Comparison of ENCODE assay signal across 19 cellular contexts in genomic region chr4:101050088-101050835, GRCh38.
DNase-seq lines count a peak whose midpoint lies in the region; ATAC-seq and TF ChIP-seq lines count a peak whose summit lies in the region.
"Had no signal": no experiment of that assay in that cellular context is flagged by ENCODE, and none has a peak within 500 bp of the region (broad histone marks: within the 10 kb centered on the region; RNA-seq: fewer than 3 reads in every experiment).

No MANE protein-coding gene starts in this region.

- intact Hi-C loops in activated CD8-positive, alpha-beta T cell treated with anti-CD3 and anti-CD28 coated beads for 36 hours (cut with micrococcal nuclease): no loop called here
- intact Hi-C loops in left ventricle myocardium inferior (cut with micrococcal nuclease): no loop called here

- no peaks in the 10 kb centered on the region for H3K9me2 ChIP-seq in GM23338 (ENCODE audit: insufficient read depth)

- no peak for TF ChIP-seq CTCF in activated CD8-positive, alpha-beta T cell treated with anti-CD3 and anti-CD28 coated beads for 36 hours (IDR thresholded peaks at IDR 0.05)
- TF ChIP-seq CTCF in 22Rv1 (IDR thresholded peaks at IDR 0.05): no peak
- no peak for TF ChIP-seq CTCF in GM23338 (conservative IDR thresholded peaks at IDR 0.05; ENCODE audit: low read depth in 2 of 2)
- no peak for TF ChIP-seq CTCF in neural progenitor cell (IDR thresholded peaks at IDR 0.05)
- no peak for TF ChIP-seq CTCF in left ventricle myocardium inferior (IDR thresholded peaks at IDR 0.05; ENCODE audit: borderline replicate concordance)

- peak; percentile 65 for ATAC-seq in activated CD8-positive, alpha-beta T cell treated with anti-CD3 and anti-CD28 coated beads for 36 hours
- no peak for ATAC-seq in activated CD8-positive, alpha-beta T cell treated with anti-CD3 and anti-CD28 coated beads, Interleukin-2, amount 10 ng/mL, durations not matched to agents 7 days and 5 days
- ATAC-seq in GM23338 (no peak), HG03039 (IDR thresholded peaks at IDR 0.05; ENCODE audit: unreplicated experiment) (no peak)

- H3K9me3 ChIP-seq in neural progenitor cell (ENCODE audit: low read depth): no peaks in the 10 kb centered on the region
- H3K9me3 ChIP-seq in left ventricle myocardium inferior (replicated peaks): no peaks in the 10 kb centered on the region
- H3K9me3 ChIP-seq: Caco-2 had no signal

- no peaks in the 10 kb centered on the region for H3K27me3 Mint-ChIP-seq in activated CD8-positive, alpha-beta T cell treated with anti-CD3 and anti-CD28 coated beads for 36 hours
- no peaks in the 10 kb centered on the region for H3K27me3 Mint-ChIP-seq in activated CD8-positive, alpha-beta T cell treated with anti-CD3 and anti-CD28 coated beads, Interleukin-2, amount 10 ng/mL, durations not matched to agents 7 days and 5 days (ENCODE audit: low read depth)
- H3K27me3 Mint-ChIP-seq in GM23338 (ENCODE audit: insufficient read depth, low read depth, poor library complexity): no peaks in the 10 kb centered on the region
- no peaks in the 10 kb centered on the region for H3K27me3 Mint-ChIP-seq in neural progenitor cell (ENCODE audit: insufficient read depth, low read depth)
- H3K27me3 Mint-ChIP-seq: CD4-positive, alpha-beta T cell had no signal

- H3K27me3 ChIP-seq in GM23338 (ENCODE audit: insufficient read depth) (no peaks in the 10 kb centered on the region), neural progenitor cell (no peaks in the 10 kb centered on the region), left ventricle myocardium inferior (ENCODE audit: low read depth) (no peaks in the 10 kb centered on the region)

- no peak overlapping the region for H3K27ac Mint-ChIP-seq in activated CD8-positive, alpha-beta T cell treated with anti-CD3 and anti-CD28 coated beads for 36 hours
- no peak overlapping the region for H3K27ac Mint-ChIP-seq in activated CD8-positive, alpha-beta T cell treated with anti-CD3 and anti-CD28 coated beads, Interleukin-2, amount 10 ng/mL, durations not matched to agents 7 days and 5 days
- H3K27ac Mint-ChIP-seq in GM23338 (peak overlapping the region; percentile 69; the same call in 1 of the 2 replicates), neural progenitor cell (no peak overlapping the region)
- H3K27ac Mint-ChIP-seq: CD4-positive, alpha-beta T cell had no signal

- CTCF ChIA-PET in activated CD8-positive, alpha-beta T cell treated with anti-CD3 and anti-CD28 coated beads for 36 hours (lab: Charles Lee): no interaction called here
- CTCF ChIA-PET in activated CD8-positive, alpha-beta T cell treated with anti-CD3 and anti-CD28 coated beads, Interleukin-2, amount 10 ng/mL, durations not matched to agents 7 days and 5 days (lab: Charles Lee): interaction anchor here (1.0 kb wide), 1 partner anchor 12 kb away, joined by 4 read pairs; no protein-coding TSS in a partner anchor

- no peak overlapping the region for H3K9ac ChIP-seq in neural progenitor cell

- no peaks in the 10 kb centered on the region for H3K36me3 Mint-ChIP-seq in activated CD8-positive, alpha-beta T cell treated with anti-CD3 and anti-CD28 coated beads for 36 hours (ENCODE audit: low read depth)
- H3K36me3 Mint-ChIP-seq in activated CD8-positive, alpha-beta T cell treated with anti-CD3 and anti-CD28 coated beads, Interleukin-2, amount 10 ng/mL, durations not matched to agents 7 days and 5 days (ENCODE audit: low read depth): peaks cover 5% of the 10 kb centered on the region
- H3K36me3 Mint-ChIP-seq in GM23338 (ENCODE audit: low read depth) (no peaks in the 10 kb centered on the region), neural progenitor cell (no peaks in the 10 kb centered on the region)

- H3K4me3 Mint-ChIP-seq in activated CD8-positive, alpha-beta T cell treated with anti-CD3 and anti-CD28 coated beads for 36 hours: no peak overlapping the region
- H3K4me3 Mint-ChIP-seq in activated CD8-positive, alpha-beta T cell treated with anti-CD3 and anti-CD28 coated beads, Interleukin-2, amount 10 ng/mL, durations not matched to agents 7 days and 5 days: no peak overlapping the region
- H3K4me3 Mint-ChIP-seq in GM23338: no peak overlapping the region
- no peak overlapping the region for H3K4me3 Mint-ChIP-seq in neural progenitor cell
- H3K4me3 Mint-ChIP-seq: CD4-positive, alpha-beta T cell had no signal

- POLR2A ChIA-PET in activated CD8-positive, alpha-beta T cell treated with anti-CD3 and anti-CD28 coated beads for 36 hours (lab: Charles Lee): interaction anchor here (0.6 kb wide), 1 partner anchor 665 kb away, joined by 3 read pairs; no protein-coding TSS in a partner anchor
- POLR2A ChIA-PET in activated CD8-positive, alpha-beta T cell treated with anti-CD3 and anti-CD28 coated beads, Interleukin-2, amount 10 ng/mL, durations not matched to agents 7 days and 5 days (lab: Charles Lee): no interaction called here

- H3K79me2 ChIP-seq in GM23338 (replicated peaks; ENCODE audit: insufficient read depth) (no peaks in the 10 kb centered on the region), neural progenitor cell (ENCODE audit: low read depth) (no peaks in the 10 kb centered on the region)

- H4K20me1 ChIP-seq in GM23338 (replicated peaks; ENCODE audit: insufficient read depth): no peaks in the 10 kb centered on the region
- H4K20me1 ChIP-seq in neural progenitor cell (ENCODE audit: low read depth): no peaks in the 10 kb centered on the region

- H3K9me3 Mint-ChIP-seq in activated CD8-positive, alpha-beta T cell treated with anti-CD3 and anti-CD28 coated beads for 36 hours: no peaks in the 10 kb centered on the region
- no peaks in the 10 kb centered on the region for H3K9me3 Mint-ChIP-seq in activated CD8-positive, alpha-beta T cell treated with anti-CD3 and anti-CD28 coated beads, Interleukin-2, amount 10 ng/mL, durations not matched to agents 7 days and 5 days (ENCODE audit: insufficient read depth)
- H3K9me3 Mint-ChIP-seq in GM23338 (no peaks in the 10 kb centered on the region), neural progenitor cell (no peaks in the 10 kb centered on the region)
- H3K9me3 Mint-ChIP-seq: CD4-positive, alpha-beta T cell had no signal

- H3K4me2 ChIP-seq in GM23338 (no peak overlapping the region), neural progenitor cell (peak overlapping the region; percentile 37)
- H3K4me2 ChIP-seq: PC-9 had no signal

- H3F3A ChIP-seq in GM23338 (replicated peaks; ENCODE audit: low read depth): no peaks in the 10 kb centered on the region
- H3F3A ChIP-seq in neural progenitor cell (ENCODE audit: low read depth): no peaks in the 10 kb centered on the region

- peak overlapping the region; percentile 64 for H3K27ac ChIP-seq in 22Rv1
- no peak overlapping the region for H3K27ac ChIP-seq in GM23338 (ENCODE audit: low read depth)
- no peak overlapping the region for H3K27ac ChIP-seq in neural progenitor cell
- no peak overlapping the region for H3K27ac ChIP-seq in left ventricle myocardium inferior (replicated peaks)
- H3K27ac ChIP-seq: PC-9, RWPE1 had no signal

- no peak overlapping the region for H2AFZ ChIP-seq in GM23338
- no peak overlapping the region for H2AFZ ChIP-seq in neural progenitor cell (replicated peaks)
- H2AFZ ChIP-seq: PC-9 had no signal

- H3K4me3 ChIP-seq in GM23338 (no peak overlapping the region), neural progenitor cell (no peak overlapping the region), left ventricle myocardium inferior (no peak overlapping the region)
- H3K4me3 ChIP-seq: PC-9 had no signal

- peak; percentile 13 for DNase-seq in activated CD8-positive, alpha-beta T cell treated with anti-CD3 and anti-CD28 coated beads for 36 hours
- DNase-seq in activated CD8-positive, alpha-beta T cell treated with anti-CD3 and anti-CD28 coated beads, Interleukin-2, amount 10 ng/mL, durations not matched to agents 7 days and 5 days: no peak
- no peak for DNase-seq in GM23338 (ENCODE audit: low spot score)
- DNase-seq in neural progenitor cell (ENCODE audit: low spot score): no peak
- DNase-seq in left ventricle myocardium inferior: no peak
- DNase-seq in NCI-H2171 (lab: John Stamatoyannopoulos, UW): no peak
- DNase-seq: Caco-2; CD4-positive, alpha-beta T cell; DMS153; KG1; NCI-H1105 treated with DMSO at 0.1 percent for 48 hours; NCI-H1694; NCI-H345; NCI-H526; PC-9; SIG-M5 had no signal

- H3K4me1 Mint-ChIP-seq in activated CD8-positive, alpha-beta T cell treated with anti-CD3 and anti-CD28 coated beads for 36 hours (ENCODE audit: low read depth): peaks cover 6% of the 10 kb centered on the region
- no peaks in the 10 kb centered on the region for H3K4me1 Mint-ChIP-seq in activated CD8-positive, alpha-beta T cell treated with anti-CD3 and anti-CD28 coated beads, Interleukin-2, amount 10 ng/mL, durations not matched to agents 7 days and 5 days (ENCODE audit: low read depth)
- H3K4me1 Mint-ChIP-seq in GM23338 (peaks cover 25% of the 10 kb centered on the region), neural progenitor cell (peaks cover 30% of the 10 kb centered on the region)

- peaks cover 22% of the 10 kb centered on the region for H3K4me1 ChIP-seq in GM23338 (ENCODE audit: insufficient read depth)
- peaks cover 37% of the 10 kb centered on the region for H3K4me1 ChIP-seq in neural progenitor cell
- peaks cover 16% of the 10 kb centered on the region for H3K4me1 ChIP-seq in left ventricle myocardium inferior
- H3K4me1 ChIP-seq: Caco-2 had no signal

- H3K36me3 ChIP-seq in GM23338 (ENCODE audit: insufficient read depth) (no peaks in the 10 kb centered on the region), neural progenitor cell (no peaks in the 10 kb centered on the region), left ventricle myocardium inferior (no peaks in the 10 kb centered on the region)

TF ChIP-seq in GM23338, 12 proteins besides CTCF, POLR2A, EP300 and RAD21 (continues in another document):
- TF ChIP-seq STAT1 (IDR thresholded peaks at IDR 0.05; ENCODE audit: unreplicated experiment): no peak
